In the genomic region with DNA sequence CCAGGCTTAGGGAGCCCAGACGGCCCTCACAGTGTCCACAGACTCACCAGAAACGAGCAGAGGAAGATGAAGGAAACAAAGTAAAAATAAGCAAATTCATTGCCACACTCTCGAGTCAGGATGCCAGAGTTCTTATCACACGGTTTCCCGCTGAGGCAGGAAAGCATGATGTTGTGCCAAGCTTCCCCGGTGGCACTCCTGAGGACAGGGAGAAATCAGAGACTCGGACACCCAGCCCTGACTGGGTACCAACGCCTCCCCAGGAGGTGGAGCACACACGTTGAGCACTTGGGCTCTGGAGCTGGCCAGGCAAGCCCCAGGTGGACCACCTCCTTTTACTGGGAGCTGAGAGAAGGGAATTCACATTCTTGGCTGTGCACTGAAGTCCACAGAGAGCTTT, we compare ENCODE assay signal across 20 cellular contexts.
"Had no signal": no experiment of that assay in that cellular context is flagged by ENCODE, and none has a peak within 500 bp of the region (broad histone marks: within the 10 kb centered on the region; RNA-seq: fewer than 3 reads in every experiment).

No MANE protein-coding gene starts in this region.

- ATAC-seq: heart left ventricle; left colon; naive thymus-derived CD4-positive, alpha-beta T cell had no signal

- H3K4me3 Mint-ChIP-seq: endodermal cell; naive thymus-derived CD4-positive, alpha-beta T cell; nephron progenitor cell had no signal

- DNase-seq: effector CD4-positive, alpha-beta T cell; endodermal cell; heart left ventricle; hippocampal formation; left colon; naive thymus-derived CD4-positive, alpha-beta T cell; nephron progenitor cell; sigmoid colon; stimulated activated CD4-positive, alpha-beta T cell treated with anti-CD3 and anti-CD28 coated beads, Interleukin-2, amount 100 ng/mL, for 24 hours; stimulated activated CD4-positive, alpha-beta T cell treated with anti-CD3 and anti-CD28 coated beads, Interleukin-4, amount 100 ng/mL, for 4 hours; stimulated activated naive CD4-positive, alpha-beta T cell; thyroid gland; upper lobe of left lung; uterus had no signal

- FAIRE-seq: frontal cortex had no signal

- H3K4me1 ChIP-seq: heart left ventricle, right atrium auricular region, thyroid gland, uterus had no signal

- H3K36me3 ChIP-seq: heart left ventricle, neutrophil, right atrium auricular region, sigmoid colon, suprapubic skin, thyroid gland, upper lobe of left lung, uterus had no signal

- H3K4me3 ChIP-seq: coronary artery, heart left ventricle, right atrium auricular region, sigmoid colon, skin epidermis, suprapubic skin, thyroid gland, upper lobe of left lung, uterus had no signal

- H3K27ac Mint-ChIP-seq: endodermal cell, nephron progenitor cell had no signal

- H3K4me1 Mint-ChIP-seq: endodermal cell had no signal

- H3K9me3 ChIP-seq: neutrophil, suprapubic skin, thyroid gland, uterus had no signal

- H3K27ac ChIP-seq: coronary artery, heart left ventricle, neutrophil, right atrium auricular region, sigmoid colon, skin epidermis, suprapubic skin, thyroid gland, upper lobe of left lung, uterus had no signal

- H3K27me3 ChIP-seq: right atrium auricular region, thyroid gland, upper lobe of left lung, uterus had no signal
